In genomic region chr10:7717767-7718166, GRCh38 we compare ENCODE assay signal across 17 cellular contexts. TPM values are rescaled to one million over a fixed set of nuclear protein-coding genes. Genes with fewer than 3 reads are reported as not detected.
DNase-seq lines count a peak whose midpoint lies in the region; ATAC-seq and TF ChIP-seq lines count a peak whose summit lies in the region.
"Had no signal": no experiment of that assay in that cellular context is flagged by ENCODE, and none has a peak within 500 bp of the region (broad histone marks: within the 10 kb centered on the region; RNA-seq: fewer than 3 reads in every experiment).

No MANE protein-coding gene starts in this region.

- no peaks in the 10 kb centered on the region for H4K20me1 ChIP-seq in neural cell (ENCODE audit: insufficient read depth)

- no peaks in the 10 kb centered on the region for H3K9me3 Mint-ChIP-seq in activated CD8-positive, alpha-beta memory T cell treated with anti-CD3 and anti-CD28 coated beads, Interleukin-2, amount 10 ng/mL, durations not matched to agents 7 days and 5 days (ENCODE audit: low read depth)
- H3K9me3 Mint-ChIP-seq in activated CD8-positive, alpha-beta T cell treated with anti-CD3 and anti-CD28 coated beads, Interleukin-2, amount 10 ng/mL, durations not matched to agents 7 days and 5 days (ENCODE audit: insufficient read depth), result no peaks in the 10 kb centered on the region
- H3K9me3 Mint-ChIP-seq: CD4-positive, alpha-beta T cell had no signal

- no peaks in the 10 kb centered on the region for H3K79me2 ChIP-seq in neural cell (replicated peaks; ENCODE audit: insufficient read depth, low read length)

- H3F3A ChIP-seq in neural cell (ENCODE audit: insufficient read depth, low read length, poor library complexity, severe bottlenecking), result no peaks in the 10 kb centered on the region

- TF ChIP-seq RAD21 in neural cell (conservative IDR thresholded peaks at IDR 0.05), result no peak

- H3K4me1 Mint-ChIP-seq in activated CD8-positive, alpha-beta memory T cell treated with anti-CD3 and anti-CD28 coated beads, Interleukin-2, amount 10 ng/mL, durations not matched to agents 7 days and 5 days, result peaks cover 20% of the 10 kb centered on the region
- H3K4me1 Mint-ChIP-seq in activated CD8-positive, alpha-beta T cell treated with anti-CD3 and anti-CD28 coated beads, Interleukin-2, amount 10 ng/mL, durations not matched to agents 7 days and 5 days (ENCODE audit: low read depth), result peaks cover 23% of the 10 kb centered on the region

- ATAC-seq in activated CD8-positive, alpha-beta memory T cell treated with anti-CD3 and anti-CD28 coated beads, Interleukin-2, amount 10 ng/mL, durations not matched to agents 7 days and 5 days, result no peak
- peak; percentile 81 for ATAC-seq in activated CD8-positive, alpha-beta T cell treated with anti-CD3 and anti-CD28 coated beads, Interleukin-2, amount 10 ng/mL, durations not matched to agents 7 days and 5 days
- ATAC-seq in HG02852 (IDR thresholded peaks at IDR 0.05; ENCODE audit: unreplicated experiment), result no peak
- ATAC-seq: A549 had no signal

- H3K4me3 ChIP-seq in Jurkat, Clone E6-1 (ENCODE audit: low read length), result no peak overlapping the region
- no peak overlapping the region for H3K4me3 ChIP-seq in neural cell (ENCODE audit: low read length)
- H3K4me3 ChIP-seq: A549, GM23248 had no signal

- peak overlapping the region; percentile 65 for H3K27ac ChIP-seq in neural cell (ENCODE audit: low read length)
- H3K27ac ChIP-seq: 22Rv1, A549, C4-2B, GM23248 had no signal

- no peak overlapping the region for H3K4me2 ChIP-seq in neural cell (ENCODE audit: low read length)
- H3K4me2 ChIP-seq: A549 had no signal

- peaks cover 12% of the 10 kb centered on the region for H3K27me3 Mint-ChIP-seq in activated CD8-positive, alpha-beta memory T cell treated with anti-CD3 and anti-CD28 coated beads, Interleukin-2, amount 10 ng/mL, durations not matched to agents 7 days and 5 days
- H3K27me3 Mint-ChIP-seq in activated CD8-positive, alpha-beta T cell treated with anti-CD3 and anti-CD28 coated beads, Interleukin-2, amount 10 ng/mL, durations not matched to agents 7 days and 5 days (ENCODE audit: low read depth), result peaks cover 18% of the 10 kb centered on the region

- no peak overlapping the region for H3K9ac ChIP-seq in neural cell (ENCODE audit: low read length)
- H3K9ac ChIP-seq: GM23248 had no signal

- CTCF ChIA-PET in activated CD8-positive, alpha-beta memory T cell treated with anti-CD3 and anti-CD28 coated beads, Interleukin-2, amount 10 ng/mL, durations not matched to agents 7 days and 5 days (lab: Charles Lee), result no interaction called here
- CTCF ChIA-PET in activated CD8-positive, alpha-beta T cell treated with anti-CD3 and anti-CD28 coated beads, Interleukin-2, amount 10 ng/mL, durations not matched to agents 7 days and 5 days (lab: Charles Lee), result interaction anchor here (1.7 kb wide), 1 partner anchor 30 kb away, joined by 9 read pairs; no protein-coding TSS in a partner anchor

- no peak for TF ChIP-seq CTCF in neural cell (IDR thresholded peaks at IDR 0.05; ENCODE audit: poor library complexity, severe bottlenecking)

- no peaks in the 10 kb centered on the region for H3K36me3 Mint-ChIP-seq in activated CD8-positive, alpha-beta memory T cell treated with anti-CD3 and anti-CD28 coated beads, Interleukin-2, amount 10 ng/mL, durations not matched to agents 7 days and 5 days
- H3K36me3 Mint-ChIP-seq in activated CD8-positive, alpha-beta T cell treated with anti-CD3 and anti-CD28 coated beads, Interleukin-2, amount 10 ng/mL, durations not matched to agents 7 days and 5 days (ENCODE audit: low read depth), result no peaks in the 10 kb centered on the region

- H3K4me3 Mint-ChIP-seq in activated CD8-positive, alpha-beta memory T cell treated with anti-CD3 and anti-CD28 coated beads, Interleukin-2, amount 10 ng/mL, durations not matched to agents 7 days and 5 days, result no peak overlapping the region
- no peak overlapping the region for H3K4me3 Mint-ChIP-seq in activated CD8-positive, alpha-beta T cell treated with anti-CD3 and anti-CD28 coated beads, Interleukin-2, amount 10 ng/mL, durations not matched to agents 7 days and 5 days
- H3K4me3 Mint-ChIP-seq: CD4-positive, alpha-beta T cell had no signal

- no peaks in the 10 kb centered on the region for H3K27me3 ChIP-seq in neural cell (ENCODE audit: insufficient read depth, low read depth, low read length)

- POLR2A ChIA-PET in activated CD8-positive, alpha-beta T cell treated with anti-CD3 and anti-CD28 coated beads, Interleukin-2, amount 10 ng/mL, durations not matched to agents 7 days and 5 days (lab: Charles Lee), result no interaction called here

- TF ChIP-seq EP300 in neural cell (conservative IDR thresholded peaks at IDR 0.05; ENCODE audit: poor library complexity, severe bottlenecking), result no peak

- H3K36me3 ChIP-seq in neural cell (ENCODE audit: insufficient read depth, low read length), result no peaks in the 10 kb centered on the region

- DNase-seq in activated CD8-positive, alpha-beta memory T cell treated with anti-CD3 and anti-CD28 coated beads, Interleukin-2, amount 10 ng/mL, durations not matched to agents 7 days and 5 days, result peak; percentile 42
- no peak for DNase-seq in activated CD8-positive, alpha-beta memory T cell treated with anti-CD3 and anti-CD28 coated beads for 24 hours
- DNase-seq in Jurkat, Clone E6-1 (ENCODE audit: low read depth, low spot score), result peak; percentile 32
- DNase-seq in activated CD8-positive, alpha-beta T cell treated with anti-CD3 and anti-CD28 coated beads, Interleukin-2, amount 10 ng/mL, durations not matched to agents 7 days and 5 days, result peak; percentile 46
- DNase-seq in activated naive CD4-positive, alpha-beta T cell treated with Interleukin-2 at 50 U/mL for 16 hours, result no peak
- no peak for DNase-seq in stimulated activated CD4-positive, alpha-beta T cell treated with anti-CD3 and anti-CD28 coated beads, Interleukin-1b, Interleukin-23, amount 100 ng/mL, for 48 hours
- DNase-seq: AML-193; Caco-2; CD4-positive, alpha-beta T cell; GM23248; HCEC 1CT had no signal

- H3K27ac Mint-ChIP-seq in activated CD8-positive, alpha-beta memory T cell treated with anti-CD3 and anti-CD28 coated beads, Interleukin-2, amount 10 ng/mL, durations not matched to agents 7 days and 5 days, result no peak overlapping the region
- H3K27ac Mint-ChIP-seq in activated CD8-positive, alpha-beta T cell treated with anti-CD3 and anti-CD28 coated beads, Interleukin-2, amount 10 ng/mL, durations not matched to agents 7 days and 5 days, result no peak overlapping the region
- H3K27ac Mint-ChIP-seq: CD4-positive, alpha-beta T cell had no signal

- H3K9me2 ChIP-seq in neural cell (ENCODE audit: insufficient read depth, low read length), result no peaks in the 10 kb centered on the region

- no peaks in the 10 kb centered on the region for H3K9me3 ChIP-seq in neural cell (ENCODE audit: low read length)
- H3K9me3 ChIP-seq: A549, Caco-2 had no signal

- H2AFZ ChIP-seq in neural cell (ENCODE audit: low read depth, low read length), result no peak overlapping the region
- H2AFZ ChIP-seq: GM23248 had no signal

TF ChIP-seq in neural cell, 6 proteins besides CTCF, POLR2A, EP300 and RAD21:
- no peak for TF ChIP-seq SMC3 (conservative IDR thresholded peaks at IDR 0.05; ENCODE audit: poor library complexity)
- TF ChIP-seq MXI1 (conservative IDR thresholded peaks at IDR 0.05; ENCODE audit: poor library complexity, severe bottlenecking), result no peak
- TF ChIP-seq REST (IDR thresholded peaks at IDR 0.05; ENCODE audit: borderline replicate concordance), result no peak
- TF ChIP-seq EZH2 (IDR thresholded peaks at IDR 0.05; ENCODE audit: borderline replicate concordance, insufficient read depth, low read length, poor library complexity, severe bottlenecking), result no peak
- no peak for TF ChIP-seq TAF1 (IDR thresholded peaks at IDR 0.05; ENCODE audit: low read depth)
- no peak for TF ChIP-seq POLR2AphosphoS5 (IDR thresholded peaks at IDR 0.05)
TF ChIP-seq in neural cell: peak in this region for 0.

RNA-seq across cellular contexts. Expression of gene ITIH2, which starts 14.7 kb away (rescaled TPM):
- not detected for total RNA-seq in activated CD8-positive, alpha-beta memory T cell treated with anti-CD3 and anti-CD28 coated beads, Interleukin-2, amount 10 ng/mL, durations not matched to agents 7 days and 5 days
- polyA plus RNA-seq in Jurkat, Clone E6-1 (2012; ENCODE audit: insufficient read depth, insufficient read length), result not detected
- not detected for total RNA-seq in activated CD8-positive, alpha-beta T cell treated with anti-CD3 and anti-CD28 coated beads, Interleukin-2, amount 10 ng/mL, durations not matched to agents 7 days and 5 days
- polyA plus RNA-seq in neural cell, result not detected in 2 replicates
- polyA minus RNA-seq in neural cell, result not detected in 2 replicates
- total RNA-seq: CD4-positive, alpha-beta T cell; GM23248 had no signal
- polyA plus RNA-seq: BJ, GM23248 had no signal

RNA-seq across cellular contexts. Expression of gene ITIH5, which starts 51.0 kb away (rescaled TPM):
- total RNA-seq in activated CD8-positive, alpha-beta memory T cell treated with anti-CD3 and anti-CD28 coated beads, Interleukin-2, amount 10 ng/mL, durations not matched to agents 7 days and 5 days, result not detected
- polyA plus RNA-seq in Jurkat, Clone E6-1 (2012; ENCODE audit: insufficient read depth, insufficient read length), result not detected
- not detected for total RNA-seq in activated CD8-positive, alpha-beta T cell treated with anti-CD3 and anti-CD28 coated beads, Interleukin-2, amount 10 ng/mL, durations not matched to agents 7 days and 5 days
- 0.28 TPM in 1 of 2 replicates, not detected in the other for polyA plus RNA-seq in neural cell
- polyA minus RNA-seq in neural cell, result 0.23 and 0.24 TPM in 2 replicates
- total RNA-seq: CD4-positive, alpha-beta T cell; GM23248 had no signal
- polyA plus RNA-seq: GM23248 had no signal

Comparison
In these comparisons a context has a peak if more than half of its experiments do, and no peak if none do; other contexts are left out.
1. DNase-seq: peak in activated CD8-positive, alpha-beta memory T cell treated with anti-CD3 and anti-CD28 coated beads, Interleukin-2, amount 10 ng/mL, durations not matched to agents 7 days and 5 days (single experiment), Jurkat, Clone E6-1 (single experiment) and activated CD8-positive, alpha-beta T cell treated with anti-CD3 and anti-CD28 coated beads, Interleukin-2, amount 10 ng/mL, durations not matched to agents 7 days and 5 days (single experiment); none in activated CD8-positive, alpha-beta memory T cell treated with anti-CD3 and anti-CD28 coated beads for 24 hours (single experiment), activated naive CD4-positive, alpha-beta T cell treated with Interleukin-2 at 50 U/mL for 16 hours (single experiment) and stimulated activated CD4-positive, alpha-beta T cell treated with anti-CD3 and anti-CD28 coated beads, Interleukin-1b, Interleukin-23, amount 100 ng/mL, for 48 hours (single experiment).